1 cellular context compared by ENCODE assay signal in the genomic region with DNA sequence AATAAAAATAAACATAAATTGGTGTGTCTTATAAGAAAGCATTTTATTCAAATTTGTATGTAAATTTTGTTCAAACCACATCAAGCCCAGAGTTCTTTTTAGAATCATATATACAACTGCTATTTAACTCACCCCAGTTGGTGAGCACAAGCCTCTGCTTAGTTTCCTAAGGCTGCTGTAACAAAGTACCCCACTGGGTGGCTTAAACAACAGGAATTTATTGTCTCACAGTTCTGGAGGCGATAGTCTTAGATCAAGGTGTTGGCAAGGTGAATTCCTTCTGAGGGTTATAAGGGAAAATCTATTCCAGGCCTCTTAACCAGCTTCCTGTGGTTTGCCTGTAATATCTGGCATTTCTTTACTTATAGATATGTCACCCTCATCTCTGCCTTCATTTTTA.
TF ChIP-seq lines count a peak whose summit lies in the region.

No MANE protein-coding gene starts in this region.

TF ChIP-seq in GM23338, 12 proteins besides CTCF, POLR2A, EP300 and RAD21 (continued from another document):
- TF ChIP-seq REST (IDR thresholded peaks at IDR 0.05; ENCODE audit: unreplicated experiment) (no peak), JUNB (IDR thresholded peaks at IDR 0.05; ENCODE audit: unreplicated experiment) (no peak), ZNF462 (CRISPR knock-in tag; IDR thresholded peaks at IDR 0.05) (no peak), ETS1 (IDR thresholded peaks at IDR 0.05) (no peak), NANOG (IDR thresholded peaks at IDR 0.05; ENCODE audit: borderline replicate concordance) (no peak), ZNF114 (CRISPR knock-in tag; IDR thresholded peaks at IDR 0.05) (no peak), STAT1 (IDR thresholded peaks at IDR 0.05; ENCODE audit: unreplicated experiment) (no peak), CREB1 (CRISPR knock-in tag; IDR thresholded peaks at IDR 0.05; ENCODE audit: low read depth) (no peak), POLR2AphosphoS5 (IDR thresholded peaks at IDR 0.05; ENCODE audit: low read depth) (no peak)
TF ChIP-seq in GM23338: peak in this region for 0.
